Comparison of ENCODE assay signal across 12 cellular contexts in genomic region chr21:19900149-19900548, GRCh38.
DNase-seq lines count a peak whose midpoint lies in the region; ATAC-seq and TF ChIP-seq lines count a peak whose summit lies in the region.
"Had no signal": no experiment of that assay in that cellular context is flagged by ENCODE, and none has a peak within 500 bp of the region (broad histone marks: within the 10 kb centered on the region; RNA-seq: fewer than 3 reads in every experiment).

No MANE protein-coding gene starts in this region.

- H3K4me3 ChIP-seq in sigmoid colon: no peak overlapping the region

- POLR2A ChIA-PET in MCF 10A (lab: Yijun Ruan, JAX): interaction anchor here (0.6 kb wide), 1 partner anchor 28 kb away, joined by 3 read pairs; no protein-coding TSS in a partner anchor

- no peaks in the 10 kb centered on the region for H3K4me1 ChIP-seq in sigmoid colon

- no peaks in the 10 kb centered on the region for H3K36me3 Mint-ChIP-seq in MCF 10A (ENCODE audit: insufficient read depth, unreplicated experiment)
- no peaks in the 10 kb centered on the region for H3K36me3 Mint-ChIP-seq in activated T-helper 17 cell treated with anti-CD3 and anti-CD28 coated beads, Interleukin-2, amount 50 U/mL, for 72 hours (ENCODE audit: low read depth)
- H3K36me3 Mint-ChIP-seq: CD14-positive monocyte; CD8-positive, alpha-beta T cell had no signal

- H3K9me3 ChIP-seq in sigmoid colon: no peaks in the 10 kb centered on the region

- BruUV-seq in MCF 10A (replicated peaks; lab: Mats Ljungman, UMichigan): no TSS peak

- intact Hi-C loops in sigmoid colon (cut with DNase I): no loop called here
- intact Hi-C loops in MCF 10A (cut with micrococcal nuclease): no loop called here

- no peaks in the 10 kb centered on the region for H3K27me3 ChIP-seq in sigmoid colon

- no peaks in the 10 kb centered on the region for H3K36me3 ChIP-seq in sigmoid colon

- peaks cover 15% of the 10 kb centered on the region for H3K9me3 Mint-ChIP-seq in MCF 10A (ENCODE audit: unreplicated experiment)
- H3K9me3 Mint-ChIP-seq in activated T-helper 17 cell treated with anti-CD3 and anti-CD28 coated beads, Interleukin-2, amount 50 U/mL, for 72 hours: peaks cover 11% of the 10 kb centered on the region

- H3K27me3 Mint-ChIP-seq in MCF 10A (ENCODE audit: insufficient read depth, unreplicated experiment): no peaks in the 10 kb centered on the region
- no peaks in the 10 kb centered on the region for H3K27me3 Mint-ChIP-seq in activated T-helper 17 cell treated with anti-CD3 and anti-CD28 coated beads, Interleukin-2, amount 50 U/mL, for 72 hours

- DNase-seq in Daoy (ENCODE audit: low read depth): peak; percentile 18
- DNase-seq in NCI-H146 treated with DMSO at 0.1 percent for 48 hours (lab: John Stamatoyannopoulos, UW; ENCODE audit: unreplicated experiment): peak; percentile 21
- peak; percentile 58 for DNase-seq in sigmoid colon
- DNase-seq in stimulated activated CD4-positive, alpha-beta T cell treated with anti-CD3 and anti-CD28 coated beads, Interleukin-4, amount 100 ng/mL, for 24 hours: no peak
- DNase-seq in MCF 10A (ENCODE audit: unreplicated experiment): no peak
- DNase-seq: CD8-positive, alpha-beta T cell; COR-L47; KBM-7 had no signal

- 97% methylated on average over 10 of the region's 10 CpGs for WGBS in sigmoid colon, 2 donors

- no peak overlapping the region for H3K4me3 Mint-ChIP-seq in MCF 10A (ENCODE audit: unreplicated experiment)
- no peak overlapping the region for H3K4me3 Mint-ChIP-seq in activated T-helper 17 cell treated with anti-CD3 and anti-CD28 coated beads, Interleukin-2, amount 50 U/mL, for 72 hours
- H3K4me3 Mint-ChIP-seq: CD14-positive monocyte; CD8-positive, alpha-beta T cell had no signal

- TF ChIP-seq CTCF in sigmoid colon (IDR thresholded peaks at IDR 0.05) (no peak), MCF 10A (IDR thresholded peaks at IDR 0.05; ENCODE audit: unreplicated experiment) (no peak)

- no peak for TF ChIP-seq EP300 in sigmoid colon (IDR thresholded peaks at IDR 0.05)

- no peak overlapping the region for H3K27ac Mint-ChIP-seq in MCF 10A (ENCODE audit: low read depth, unreplicated experiment)
- no peak overlapping the region for H3K27ac Mint-ChIP-seq in activated T-helper 17 cell treated with anti-CD3 and anti-CD28 coated beads, Interleukin-2, amount 50 U/mL, for 72 hours
- H3K27ac Mint-ChIP-seq: CD14-positive monocyte; CD8-positive, alpha-beta T cell had no signal

- no peak for ATAC-seq in activated T-helper 17 cell treated with anti-CD3 and anti-CD28 coated beads, Interleukin-2, amount 50 U/mL, for 72 hours (replicated peaks)
- no peak for ATAC-seq in GM18861 (IDR thresholded peaks at IDR 0.05; ENCODE audit: unreplicated experiment)
- ATAC-seq: CD8-positive, alpha-beta T cell; HCT116 had no signal

- CTCF ChIA-PET in MCF 10A (lab: Yijun Ruan, JAX): no interaction called here

- TF ChIP-seq POLR2A in sigmoid colon (IDR thresholded peaks at IDR 0.05): no peak

- no peak overlapping the region for H3K27ac ChIP-seq in sigmoid colon

- H3K4me1 Mint-ChIP-seq in MCF 10A (ENCODE audit: insufficient read depth, unreplicated experiment): no peaks in the 10 kb centered on the region
- H3K4me1 Mint-ChIP-seq in activated T-helper 17 cell treated with anti-CD3 and anti-CD28 coated beads, Interleukin-2, amount 50 U/mL, for 72 hours: no peaks in the 10 kb centered on the region
- H3K4me1 Mint-ChIP-seq: CD14-positive monocyte had no signal

Comparison
In these comparisons a context has a peak if more than half of its experiments do, and no peak if none do; other contexts are left out.
1. DNase-seq: peak in Daoy (single experiment), NCI-H146 treated with DMSO at 0.1 percent for 48 hours (single experiment) and sigmoid colon (single experiment); none in stimulated activated CD4-positive, alpha-beta T cell treated with anti-CD3 and anti-CD28 coated beads, Interleukin-4, amount 100 ng/mL, for 24 hours (single experiment) and MCF 10A (single experiment).